1 cellular context compared by ENCODE assay signal in genomic region chr7:130356121-130356759, GRCh38.
A peak's percentile ranks its signal among the peaks of the same experiment; 100 is the strongest.
TF ChIP-seq lines count a peak whose summit lies in the region.

No MANE protein-coding gene starts in this region.

TF ChIP-seq in SK-N-SH, 30 proteins besides CTCF, POLR2A, EP300 and RAD21 (continued from another document):
- TF ChIP-seq IRF3 (IDR thresholded peaks at IDR 0.05; ENCODE audit: low read depth, low read length) (no peak), FOXM1 (IDR thresholded peaks at IDR 0.05; ENCODE audit: low read depth) (peak; percentile 84; the same call in 1 of the 2 replicates), TAF1 (IDR thresholded peaks at IDR 0.05; ENCODE audit: borderline replicate concordance, low read depth, low read length) (peak; percentile 55; the same call in 1 of the 2 replicates), ELF1 (IDR thresholded peaks at IDR 0.05) (peak; percentile 80), SMC3 (IDR thresholded peaks at IDR 0.05; ENCODE audit: low read depth, low read length) (peak; percentile 9; the same call in 1 of the 2 replicates), MXI1 (IDR thresholded peaks at IDR 0.05; ENCODE audit: low read depth, low read length) (no peak), GABPA (IDR thresholded peaks at IDR 0.05; ENCODE audit: low read depth) (0 out of 2 replicates have a peak, but pooled peaks have one; percentile 38)
